Comparison of ENCODE assay signal across 28 cellular contexts in the genomic region with DNA sequence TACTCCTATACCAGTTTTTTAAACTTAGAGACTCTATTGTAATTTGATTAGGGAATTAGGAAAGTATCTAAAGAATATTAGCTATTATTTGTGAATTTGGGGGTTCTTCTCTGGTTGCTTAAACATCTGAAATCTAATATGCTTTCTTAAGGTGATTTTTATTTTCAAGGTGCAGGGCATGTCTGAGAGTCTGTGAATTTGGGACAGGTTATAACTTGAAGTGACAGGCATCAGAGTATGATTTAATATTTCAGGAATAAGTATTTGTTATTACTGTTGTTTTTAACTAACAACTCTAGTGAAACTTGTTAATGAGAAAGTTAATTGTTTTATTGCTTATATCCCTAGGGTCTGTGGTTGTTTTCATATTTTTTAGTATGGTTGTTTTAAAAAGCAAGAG.
"Had no signal": no experiment of that assay in that cellular context is flagged by ENCODE, and none has a peak within 500 bp of the region (broad histone marks: within the 10 kb centered on the region; RNA-seq: fewer than 3 reads in every experiment).

No MANE protein-coding gene starts in this region.

- H3K36me3 ChIP-seq: colonic mucosa, esophagus muscularis mucosa, esophagus squamous epithelium, gastrocnemius medialis, gastroesophageal sphincter, heart left ventricle, heart right ventricle had no signal

- FAIRE-seq: colon, endometrium, endothelial cell of umbilical vein, frontal cortex had no signal

- H3K9me3 ChIP-seq: colonic mucosa, esophagus muscularis mucosa, esophagus squamous epithelium had no signal

- DNase-seq: colonic mucosa; cortex of kidney; dermis blood vessel endothelial cell; dorsolateral prefrontal cortex; effector CD4-positive, alpha-beta T cell; effector CD8-positive, alpha-beta T cell; effector memory CD4-positive, alpha-beta T cell; effector memory CD8-positive, alpha-beta T cell; endodermal cell; erythroblast; esophagus squamous epithelium; foreskin fibroblast; foreskin melanocyte; gastrocnemius medialis; glutamatergic neuron; head of caudate nucleus; heart left ventricle; heart right ventricle had no signal

- H3K4me1 ChIP-seq: colonic mucosa, esophagus muscularis mucosa, esophagus squamous epithelium, foreskin keratinocyte, gastrocnemius medialis, gastroesophageal sphincter, heart left ventricle, heart right ventricle had no signal

- H3K4me3 ChIP-seq: colonic mucosa, coronary artery, dorsolateral prefrontal cortex, esophagus muscularis mucosa, esophagus squamous epithelium, gastrocnemius medialis, gastroesophageal sphincter, heart left ventricle, heart right ventricle had no signal

- H3K27me3 ChIP-seq: colonic mucosa, dorsolateral prefrontal cortex, esophagus muscularis mucosa, esophagus squamous epithelium, foreskin keratinocyte, gastrocnemius medialis, gastroesophageal sphincter, heart left ventricle, heart right ventricle had no signal

- H3K27ac ChIP-seq: colonic mucosa, coronary artery, dorsolateral prefrontal cortex, epithelial cell of prostate, esophagus muscularis mucosa, esophagus squamous epithelium, foreskin keratinocyte, gastrocnemius medialis, gastroesophageal sphincter, heart left ventricle, heart right ventricle had no signal

- ATAC-seq: effector memory CD8-positive, alpha-beta T cell; esophagus mucosa; foreskin keratinocyte; gastrocnemius medialis; gastroesophageal sphincter; heart left ventricle; heart right ventricle had no signal
